9 cellular contexts compared by ENCODE assay signal in the genomic region with DNA sequence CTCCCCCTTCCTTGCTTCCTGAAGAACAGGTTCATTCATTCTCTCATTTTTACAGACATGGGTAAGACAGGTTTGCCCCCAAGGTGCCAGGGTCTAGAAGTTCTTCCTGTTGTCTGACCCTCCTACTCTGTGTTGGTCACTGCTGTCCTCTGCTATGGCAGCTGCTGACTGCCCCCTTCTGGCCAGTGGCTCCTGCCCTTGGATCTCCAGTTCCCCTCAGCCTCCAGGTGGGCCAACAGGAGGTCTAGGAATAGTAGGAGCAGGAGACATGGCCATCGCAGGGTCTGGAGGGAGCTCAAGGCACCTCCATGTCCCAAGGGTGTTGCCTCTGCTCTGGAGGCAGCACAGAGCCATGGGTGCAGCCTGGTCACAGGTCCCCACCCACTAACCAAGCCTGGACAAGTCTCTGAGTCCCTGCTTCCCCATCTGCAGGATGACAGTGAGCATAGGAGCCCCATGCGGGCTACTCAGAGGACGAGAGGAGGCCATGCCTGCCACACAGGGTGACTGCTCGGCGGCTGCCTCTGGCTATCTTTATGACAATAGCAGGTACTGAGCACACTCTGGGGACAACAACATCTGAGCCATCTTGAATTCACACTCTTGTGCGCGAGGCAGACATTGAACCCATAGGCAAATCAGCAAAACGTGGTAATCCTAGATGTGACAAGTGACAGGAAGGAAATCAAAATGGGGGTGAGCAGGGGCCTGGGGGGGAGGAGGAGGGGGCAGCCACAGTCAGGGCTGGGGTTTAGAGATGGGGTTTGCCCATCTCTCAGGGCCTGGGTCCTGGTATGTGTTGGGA. TPM values are rescaled to one million over a fixed set of nuclear protein-coding genes. Genes with fewer than 3 reads are reported as not detected.
DNase-seq lines count a peak whose midpoint lies in the region; ATAC-seq, FAIRE-seq and TF ChIP-seq lines count a peak whose summit lies in the region.
"Had no signal": no experiment of that assay in that cellular context is flagged by ENCODE, and none has a peak within 500 bp of the region (broad histone marks: within the 10 kb centered on the region; RNA-seq: fewer than 3 reads in every experiment).

No MANE protein-coding gene starts in this region.

- no peaks in the 10 kb centered on the region for H3K9me3 ChIP-seq in adrenal gland (replicated peaks in 1 of 3)
- no peaks in the 10 kb centered on the region for H3K9me3 ChIP-seq in hepatocyte (ENCODE audit: low read depth)

- TF ChIP-seq CTCF in adrenal gland (IDR thresholded peaks at IDR 0.05) = peak; percentile 26 to 57 (median 48)
- peak; percentile 41 for TF ChIP-seq CTCF in hepatocyte (IDR thresholded peaks at IDR 0.05; ENCODE audit: poor library complexity)

- intact Hi-C loops in adrenal gland (cut with DNase I) = loop anchor here in 1 of 2 donors (2.0 kb wide), 1 partner anchor 52 kb away; no protein-coding TSS in a partner anchor

- WGBS in adrenal gland, 4 donors = 72 to 82% (median 77%) methylated on average over 4 to 8 of the region's 8 CpGs
- 82% methylated on average over 8 of the region's 8 CpGs for WGBS in hepatocyte (ENCODE audit: low lambda C conversion rate, missing lambda C conversion rate)

- H3K9me2 ChIP-seq in hepatocyte (replicated peaks; ENCODE audit: insufficient read depth) = no peaks in the 10 kb centered on the region

- H3K27me3 ChIP-seq in adrenal gland (no peaks in the 10 kb centered on the region), hepatocyte (no peaks in the 10 kb centered on the region)

- DNase-seq in AG08396 (ENCODE audit: low spot score) (peak; percentile 65), GM18507 (ENCODE audit: extremely low spot score, insufficient read length, low read depth) (no peak), adrenal gland (peak in 3 of 7 donors; percentile 41 to 66 (median 61)), hepatocyte (ENCODE audit: low spot score) (peak; percentile 16), germinal center (ENCODE audit: low spot score) (no peak), NCI-H2227 treated with DMSO at 0.1 percent for 48 hours (lab: John Stamatoyannopoulos, UW) (no peak)
- DNase-seq: activated naive CD8-positive, alpha-beta T cell treated with anti-CD3 and anti-CD28 coated beads, Interleukin-2, amount 10 ng/mL, durations not matched to agents 7 days and 5 days had no signal

- H3K4me1 ChIP-seq in adrenal gland (replicated peaks in 1 of 2) (no peaks in the 10 kb centered on the region), hepatocyte (ENCODE audit: insufficient read depth) (no peaks in the 10 kb centered on the region)

- no peaks in the 10 kb centered on the region for H4K20me1 ChIP-seq in hepatocyte (ENCODE audit: insufficient read depth, poor library complexity, severe bottlenecking)

- no peak for TF ChIP-seq POLR2A in adrenal gland (IDR thresholded peaks at IDR 0.05)

- no peak for ATAC-seq in GM21619 (IDR thresholded peaks at IDR 0.05; ENCODE audit: unreplicated experiment)
- ATAC-seq in GM21423 (IDR thresholded peaks at IDR 0.05; ENCODE audit: unreplicated experiment) = no peak

- no peak overlapping the region for H3K4me2 ChIP-seq in hepatocyte

- no peak overlapping the region for H3K27ac ChIP-seq in adrenal gland
- no peak overlapping the region for H3K27ac ChIP-seq in hepatocyte

- H3K4me3 ChIP-seq in adrenal gland (no peak overlapping the region), hepatocyte (no peak overlapping the region)

- no peak overlapping the region for H2AFZ ChIP-seq in hepatocyte

- peak; percentile 5 for FAIRE-seq in GM18507 (lab: Jason Lieb, UNC)

- H3K79me2 ChIP-seq in hepatocyte = no peaks in the 10 kb centered on the region

- H3K36me3 ChIP-seq in adrenal gland (replicated peaks in 1 of 2) = no peaks in the 10 kb centered on the region
- no peaks in the 10 kb centered on the region for H3K36me3 ChIP-seq in hepatocyte (replicated peaks; ENCODE audit: insufficient read depth, low read depth)

RNA-seq across cellular contexts. Expression of gene NXPH3, which starts 27.0 kb away (rescaled TPM):
- 1 to 10 TPM in 6 of 8 donors, under 1 TPM in 2; 0.30 to 6.1 (median 1.3) TPM for total RNA-seq in adrenal gland
- 1 to 10 TPM in 1 of 3 donors, under 1 TPM in 2; 0.80 to 1.3 (median 0.88) TPM for polyA plus RNA-seq in adrenal gland
- total RNA-seq in hepatocyte = 0.40 and 1.2 TPM in 2 replicates
- 0.21 and 0.77 TPM in 2 replicates for polyA plus RNA-seq in hepatocyte

RNA-seq across cellular contexts. Expression of gene NGFR, which starts 53.6 kb away (rescaled TPM):
- total RNA-seq in adrenal gland = 10 to 100 TPM; 15.8 to 77.8 (median 29.5) TPM
- 10 to 100 TPM; 14.0 to 25.5 (median 21.8) TPM for polyA plus RNA-seq in adrenal gland
- 2.4 and 3.6 TPM in 2 replicates for total RNA-seq in hepatocyte
- 5.5 and 5.6 TPM in 2 replicates for polyA plus RNA-seq in hepatocyte

Comparison
In these comparisons a context has a peak if more than half of its experiments do, and no peak if none do; other contexts are left out.
1. DNase-seq: peak in AG08396 (single experiment) and hepatocyte (single experiment); none in GM18507 (single experiment), germinal center (single experiment) and NCI-H2227 treated with DMSO at 0.1 percent for 48 hours (single experiment).